1 cellular context compared by ENCODE assay signal in genomic region chr20:45971675-45972499, GRCh38.
TF ChIP-seq lines count a peak whose summit lies in the region.

Gene ZNF335 (minus strand): TSS chr20:45972203. CDS start chr20:45971410, 793 bp downstream.

TF ChIP-seq in K562, 482 proteins besides CTCF, POLR2A, EP300 and RAD21 (continued from another document and continues in another):
- peak; percentile 15; the same call in 1 of the 2 replicates for TF ChIP-seq FOXP4 (CRISPR knock-in tag; IDR thresholded peaks at IDR 0.05; ENCODE audit: borderline replicate concordance)
- no peak for TF ChIP-seq RBM34 (IDR thresholded peaks at IDR 0.05; ENCODE audit: borderline replicate concordance, insufficient read depth, low read length)
- peak; percentile 79 for TF ChIP-seq PHF20 (IDR thresholded peaks at IDR 0.05; ENCODE audit: partially characterized antibody)
- TF ChIP-seq KDM2B (CRISPR knock-in tag; IDR thresholded peaks at IDR 0.05), result 0 out of 2 replicates have a peak, but pooled peaks have one; percentile 46
- TF ChIP-seq FOXK2 (conservative IDR thresholded peaks at IDR 0.05 in 1 of 2, IDR thresholded peaks at IDR 0.05 in 1 of 2; ENCODE audit: low read depth in 2 of 2), result peak in 1 of 2 experiments; percentile 99; a peak in 2 of 4 replicates
- TF ChIP-seq ZNF780A (CRISPR knock-in tag; IDR thresholded peaks at IDR 0.05), result no peak
- TF ChIP-seq ID3 (CRISPR knock-in tag; IDR thresholded peaks at IDR 0.05), result no peak
- peak; percentile 89 for TF ChIP-seq ID3 (tag; IDR thresholded peaks at IDR 0.05)
- no peak for TF ChIP-seq SIRT6 (IDR thresholded peaks at IDR 0.05; ENCODE audit: low read depth, low read length)
- TF ChIP-seq ZNF696 (CRISPR knock-in tag; conservative IDR thresholded peaks at IDR 0.05), result no peak
- TF ChIP-seq CBFA2T3 (IDR thresholded peaks at IDR 0.05), result peak; percentile 39; the same call in 1 of the 2 replicates
- no peak for TF ChIP-seq ZNF695 (CRISPR knock-in tag; IDR thresholded peaks at IDR 0.05)
- TF ChIP-seq NFIX (CRISPR knock-in tag; IDR thresholded peaks at IDR 0.05; ENCODE audit: low read depth), result peak; percentile 32; the same call in 1 of the 2 replicates
- peak; percentile 94 for TF ChIP-seq KLF1 (tag; IDR thresholded peaks at IDR 0.05)
- no peak for TF ChIP-seq YBX1 (IDR thresholded peaks at IDR 0.05)
- TF ChIP-seq ZNF23 (CRISPR knock-in tag; IDR thresholded peaks at IDR 0.05), result no peak
- TF ChIP-seq ZBTB1 (CRISPR knock-in tag; IDR thresholded peaks at IDR 0.05; ENCODE audit: borderline replicate concordance, low read depth), result no peak
- no peak for TF ChIP-seq POU5F1 (IDR thresholded peaks at IDR 0.05; ENCODE audit: borderline replicate concordance, low read depth, low read length, partially characterized antibody)
- no peak for TF ChIP-seq ZNF165 (CRISPR knock-in tag; IDR thresholded peaks at IDR 0.05; ENCODE audit: borderline replicate concordance)
- TF ChIP-seq ZSCAN32 (CRISPR knock-in tag; IDR thresholded peaks at IDR 0.05), result no peak
- peak in 1 of 2 experiments; percentile 91 for TF ChIP-seq AFF1 (IDR thresholded peaks at IDR 0.05; ENCODE audit: low read depth in 1 of 2, partially characterized antibody in 2 of 2)
- TF ChIP-seq HNRNPLL (IDR thresholded peaks at IDR 0.05; ENCODE audit: low read depth, low read length, poor library complexity, severe bottlenecking), result peak; percentile 46
- TF ChIP-seq TCFL5 (CRISPR knock-in tag; conservative IDR thresholded peaks at IDR 0.05), result no peak
- TF ChIP-seq E2F8 (IDR thresholded peaks at IDR 0.05; ENCODE audit: low read depth, partially characterized antibody), result peak; percentile 96
- peak; percentile 44; the same call in 1 of the 2 replicates for TF ChIP-seq SPI1 (IDR thresholded peaks at IDR 0.05; ENCODE audit: borderline replicate concordance, low read depth, low read length)
- TF ChIP-seq ZBTB26 (CRISPR knock-in tag; IDR thresholded peaks at IDR 0.05), result no peak
- TF ChIP-seq ZNF316 (IDR thresholded peaks at IDR 0.05), result no peak
- no peak for TF ChIP-seq CTCFL (IDR thresholded peaks at IDR 0.05; ENCODE audit: borderline replicate concordance, insufficient read depth, low read depth, low read length, poor library complexity, severe bottlenecking)
- TF ChIP-seq ARID4B (CRISPR knock-in tag; IDR thresholded peaks at IDR 0.05), result peak; percentile 62; the same call in 1 of the 2 replicates
- peak; percentile 73; the same call in 1 of the 2 replicates for TF ChIP-seq FOXO4 (CRISPR knock-in tag; IDR thresholded peaks at IDR 0.05)
- TF ChIP-seq NFE2 (IDR thresholded peaks at IDR 0.05; ENCODE audit: low read depth), result peak; percentile 94
- no peak for TF ChIP-seq ZNF668 (CRISPR knock-in tag; IDR thresholded peaks at IDR 0.05)
- no peak for TF ChIP-seq ZKSCAN3 (CRISPR knock-in tag; IDR thresholded peaks at IDR 0.05)
- peak; percentile 59; the same call in 1 of the 2 replicates for TF ChIP-seq STAT5A (IDR thresholded peaks at IDR 0.05; ENCODE audit: borderline replicate concordance, low read length)
